In the genomic region with DNA sequence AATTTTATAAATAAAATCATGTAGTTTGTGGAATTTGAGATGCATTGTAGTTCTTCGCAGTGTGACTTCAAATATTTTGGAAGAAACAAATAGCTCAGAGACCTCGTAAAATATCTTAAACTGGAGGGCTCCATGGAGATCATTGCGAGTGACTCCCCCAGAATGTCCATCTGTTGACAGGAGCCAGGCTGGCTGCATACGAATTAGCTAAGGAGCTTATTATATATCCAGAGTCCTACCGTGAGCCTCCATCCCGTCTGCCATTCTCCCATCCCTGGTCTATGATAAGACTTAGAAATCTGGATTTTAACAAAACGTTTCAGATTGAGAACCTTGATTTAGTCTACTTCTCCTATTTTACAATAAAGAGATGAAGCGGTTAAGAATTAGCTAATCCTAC, we compare ENCODE assay signal across 22 cellular contexts.
DNase-seq lines count a peak whose midpoint lies in the region; ATAC-seq and FAIRE-seq lines count a peak whose summit lies in the region.
"Had no signal": no experiment of that assay in that cellular context is flagged by ENCODE, and none has a peak within 500 bp of the region (broad histone marks: within the 10 kb centered on the region; RNA-seq: fewer than 3 reads in every experiment).

No MANE protein-coding gene starts in this region.

- no peak for FAIRE-seq in urothelium cell line (lab: Jason Lieb, UNC)
- FAIRE-seq: A549, GM12891, GM18507, H1 had no signal

- DNase-seq in D341Med (ENCODE audit: low spot score) (peak; percentile 68), NCI-H524 (lab: John Stamatoyannopoulos, UW) (peak; percentile 39 to 84), NCI-H82 treated with DMSO at 0.1 percent for 48 hours (lab: John Stamatoyannopoulos, UW; ENCODE audit: unreplicated experiment) (peak; percentile 92), urothelium cell line (ENCODE audit: low spot score) (no peak)
- DNase-seq: 8988T; ACHN; AML-193; BE2C; CD4-positive, alpha-beta T cell; CD8-positive, alpha-beta memory T cell; DMS53; DMS79 treated with DMSO at 0.1 percent for 48 hours; GF-D8; GM23248; H7; HCEC 1CT had no signal

- ATAC-seq in GM19328 (IDR thresholded peaks at IDR 0.05; ENCODE audit: unreplicated experiment) (no peak), GM21717 (IDR thresholded peaks at IDR 0.05; ENCODE audit: unreplicated experiment) (no peak)
- ATAC-seq: A549 had no signal
